In genomic region chrX:112527903-112528302, GRCh38 we compare ENCODE assay signal across 15 cellular contexts.
DNase-seq lines count a peak whose midpoint lies in the region; ATAC-seq lines count a peak whose summit lies in the region.
"Had no signal": no experiment of that assay in that cellular context is flagged by ENCODE, and none has a peak within 500 bp of the region (broad histone marks: within the 10 kb centered on the region; RNA-seq: fewer than 3 reads in every experiment).

No MANE protein-coding gene starts in this region.

- H3K9me3 ChIP-seq in right cardiac atrium (ENCODE audit: control insufficient read depth, low read length) (no peaks in the 10 kb centered on the region), adipocyte (ENCODE audit: control insufficient read depth, low read length) (peaks cover 25% of the 10 kb centered on the region)
- H3K9me3 ChIP-seq: Caco-2 had no signal

- no peak overlapping the region for H3K4me3 ChIP-seq in right cardiac atrium (ENCODE audit: low read length)
- no peak overlapping the region for H3K4me3 ChIP-seq in adipocyte (ENCODE audit: low read length)
- H3K4me3 ChIP-seq: GM23338 had no signal

- no peak overlapping the region for H3K9ac ChIP-seq in adipocyte (ENCODE audit: low read length)

- no peak overlapping the region for H3K27ac Mint-ChIP-seq in activated naive CD4-positive, alpha-beta T cell treated with anti-CD3 and anti-CD28 coated beads, Interleukin-2, amount 10 ng/mL, durations not matched to agents 7 days and 5 days
- H3K27ac Mint-ChIP-seq: CD4-positive, alpha-beta T cell; GM23338; IgD-negative memory B cell had no signal

- H3K9me3 Mint-ChIP-seq in activated naive CD4-positive, alpha-beta T cell treated with anti-CD3 and anti-CD28 coated beads, Interleukin-2, amount 10 ng/mL, durations not matched to agents 7 days and 5 days, result no peaks in the 10 kb centered on the region
- H3K9me3 Mint-ChIP-seq: CD4-positive, alpha-beta T cell had no signal

- no peak overlapping the region for H3K4me3 Mint-ChIP-seq in activated naive CD4-positive, alpha-beta T cell treated with anti-CD3 and anti-CD28 coated beads, Interleukin-2, amount 10 ng/mL, durations not matched to agents 7 days and 5 days
- H3K4me3 Mint-ChIP-seq: CD4-positive, alpha-beta T cell; GM23338; IgD-negative memory B cell had no signal

- no peak overlapping the region for H3K27ac ChIP-seq in right cardiac atrium (ENCODE audit: low read length)
- H3K27ac ChIP-seq: C4-2B had no signal

- intact Hi-C loops in Right ventricle myocardium inferior (cut with DNase I) (no loop called here), right cardiac atrium (cut with DNase I) (no loop called here)

- ATAC-seq in Right ventricle myocardium inferior (peak; percentile 37), right cardiac atrium (no peak), GM19328 (IDR thresholded peaks at IDR 0.05; ENCODE audit: unreplicated experiment) (no peak)
- ATAC-seq: GM23338 had no signal

- CTCF ChIA-PET in activated naive CD4-positive, alpha-beta T cell treated with anti-CD3 and anti-CD28 coated beads, Interleukin-2, amount 10 ng/mL, durations not matched to agents 7 days and 5 days (lab: Charles Lee), result no interaction called here

- DNase-seq in Right ventricle myocardium inferior (ENCODE audit: missing footprints) (no peak), right cardiac atrium (no peak), AG20443 (ENCODE audit: low spot score) (peak; percentile 5), adipocyte (ENCODE audit: low read depth) (peak; percentile 36), AG08395 (ENCODE audit: low spot score) (no peak)
- DNase-seq in activated naive CD4-positive, alpha-beta T cell treated with anti-CD3 and anti-CD28 coated beads, Interleukin-2, amount 10 ng/mL, durations not matched to agents 7 days and 5 days, result no peak
- DNase-seq: 8988T; AML-193; Caco-2; CD4-positive, alpha-beta T cell; H7 had no signal

- H3K36me3 ChIP-seq in adipocyte (ENCODE audit: control insufficient read depth, insufficient read depth, low read length, severe bottlenecking), result no peaks in the 10 kb centered on the region

- H3K4me1 ChIP-seq in right cardiac atrium (ENCODE audit: control insufficient read depth, insufficient read depth, low read length), result no peaks in the 10 kb centered on the region
- no peaks in the 10 kb centered on the region for H3K4me1 ChIP-seq in adipocyte (ENCODE audit: control insufficient read depth, insufficient read depth, low read length)
- H3K4me1 ChIP-seq: Caco-2 had no signal

- no peaks in the 10 kb centered on the region for H3K36me3 Mint-ChIP-seq in activated naive CD4-positive, alpha-beta T cell treated with anti-CD3 and anti-CD28 coated beads, Interleukin-2, amount 10 ng/mL, durations not matched to agents 7 days and 5 days
- H3K36me3 Mint-ChIP-seq: IgD-negative memory B cell had no signal

- no peaks in the 10 kb centered on the region for H3K27me3 ChIP-seq in right cardiac atrium (ENCODE audit: control insufficient read depth, insufficient read depth)
- peaks cover 5% of the 10 kb centered on the region for H3K27me3 ChIP-seq in adipocyte (replicated peaks; ENCODE audit: control insufficient read depth, insufficient read depth, low read length)

- no peaks in the 10 kb centered on the region for H3K4me1 Mint-ChIP-seq in activated naive CD4-positive, alpha-beta T cell treated with anti-CD3 and anti-CD28 coated beads, Interleukin-2, amount 10 ng/mL, durations not matched to agents 7 days and 5 days
- H3K4me1 Mint-ChIP-seq: IgD-negative memory B cell had no signal

- H3K27me3 Mint-ChIP-seq in activated naive CD4-positive, alpha-beta T cell treated with anti-CD3 and anti-CD28 coated beads, Interleukin-2, amount 10 ng/mL, durations not matched to agents 7 days and 5 days, result no peaks in the 10 kb centered on the region
- H3K27me3 Mint-ChIP-seq: CD4-positive, alpha-beta T cell; IgD-negative memory B cell had no signal

Comparison
In these comparisons a context has a peak if more than half of its experiments do, and no peak if none do; other contexts are left out.
1. DNase-seq: peak in AG20443 (single experiment) and adipocyte (single experiment); none in Right ventricle myocardium inferior (single experiment), right cardiac atrium (0 of 3), AG08395 (single experiment) and activated naive CD4-positive, alpha-beta T cell treated with anti-CD3 and anti-CD28 coated beads, Interleukin-2, amount 10 ng/mL, durations not matched to agents 7 days and 5 days (single experiment).